ENCODE assay signal across 14 cellular contexts in genomic region chr2:231200805-231201474, GRCh38. TPM values are rescaled to one million over a fixed set of nuclear protein-coding genes. Genes with fewer than 3 reads are reported as not detected.
DNase-seq lines count a peak whose midpoint lies in the region; ATAC-seq and TF ChIP-seq lines count a peak whose summit lies in the region.
"Had no signal": no experiment of that assay in that cellular context is flagged by ENCODE, and none has a peak within 500 bp of the region (broad histone marks: within the 10 kb centered on the region; RNA-seq: fewer than 3 reads in every experiment).

No MANE protein-coding gene starts in this region.

- no peak for TF ChIP-seq POLR2A in gastroesophageal sphincter (IDR thresholded peaks at IDR 0.05)
- no peak for TF ChIP-seq POLR2A in stomach (IDR thresholded peaks at IDR 0.05)

- TF ChIP-seq EP300 in gastroesophageal sphincter (IDR thresholded peaks at IDR 0.05), result no peak
- no peak for TF ChIP-seq EP300 in stomach (IDR thresholded peaks at IDR 0.05)

- no peak for TF ChIP-seq CTCF in gastroesophageal sphincter (IDR thresholded peaks at IDR 0.05)
- no peak for TF ChIP-seq CTCF in stomach (IDR thresholded peaks at IDR 0.05)

- H3K36me3 ChIP-seq in gastroesophageal sphincter, result peaks cover 0 to 8% of the 10 kb centered on the region in 2 donors
- peaks cover 0 to 7% (median 3%) of the 10 kb centered on the region in 4 donors for H3K36me3 ChIP-seq in stomach

- 73 to 75% methylated on average over 3 of the region's 3 CpGs for WGBS in gastroesophageal sphincter (ENCODE audit: low coverage in 1 of 2), 2 donors
- WGBS in stomach, 5 donors, result 80 to 92% (median 83%) methylated on average over 3 of the region's 3 CpGs

- no peaks in the 10 kb centered on the region for H3K9me3 ChIP-seq in gastroesophageal sphincter
- no peaks in the 10 kb centered on the region for H3K9me3 ChIP-seq in stomach
- H3K9me3 ChIP-seq: mucosa of descending colon had no signal

- peak overlapping the region; percentile 13 to 83 for H3K4me3 ChIP-seq in gastroesophageal sphincter
- H3K4me3 ChIP-seq in stomach, result peak overlapping the region in 2 of 4 donors; percentile 72 to 81
- H3K4me3 ChIP-seq: mucosa of descending colon had no signal

- ATAC-seq in gastroesophageal sphincter, result no peak
- ATAC-seq in GM19395 (IDR thresholded peaks at IDR 0.05; ENCODE audit: unreplicated experiment), result no peak
- ATAC-seq: HepG2, mucosa of descending colon had no signal

- H3K27ac ChIP-seq in gastroesophageal sphincter (peak overlapping the region; percentile 16 to 96 (median 80)), stomach (peak overlapping the region in 2 of 5 donors; percentile 3 to 83)

- intact Hi-C loops in stomach (cut with DNase I; ENCODE audit: low total_unique reads), result no loop called here

- DNase-seq in A172 (ENCODE audit: low spot score), result peak; percentile 77
- DNase-seq in HT1080 (ENCODE audit: low read depth), result peak; percentile 80
- DNase-seq in amniotic epithelial cell (ENCODE audit: low read depth), result peak; percentile 73
- no peak for DNase-seq in activated CD8-positive, alpha-beta memory T cell treated with anti-CD3 and anti-CD28 coated beads, Interleukin-2, amount 50 U/mL, for 4 hours
- DNase-seq in stomach, result no peak
- no peak for DNase-seq in NCI-H187 treated with DMSO at 0.1 percent for 48 hours (lab: John Stamatoyannopoulos, UW)
- DNase-seq: ACHN, dorsolateral prefrontal cortex, mucosa of descending colon, SHP77 treated with DMSO at 0.1 percent for 48 hours, small intestine had no signal

- H3K4me1 ChIP-seq in gastroesophageal sphincter, result peaks cover 0 to 78% (median 0%) of the 10 kb centered on the region in 3 donors
- H3K4me1 ChIP-seq in stomach, result peaks cover 10 to 50% (median 28%) of the 10 kb centered on the region in 4 donors

- H3K27me3 ChIP-seq in gastroesophageal sphincter, result no peaks in the 10 kb centered on the region
- H3K27me3 ChIP-seq in stomach, result no peaks in the 10 kb centered on the region
- H3K27me3 ChIP-seq: dorsolateral prefrontal cortex had no signal

RNA-seq across cellular contexts. Expression of gene ARMC9, which starts 2.5 kb away (rescaled TPM):
- total RNA-seq in A172 (2014; rRNA removed; shearing (Covaris generic)), result 56.5 and 69.8 TPM in 2 replicates
- total RNA-seq in HT1080 (2014; rRNA removed; shearing (Covaris generic)), result 11.0 and 13.0 TPM in 2 replicates
- 11.4 and 11.5 TPM in 2 replicates for polyA plus RNA-seq in HT1080 (2015; cell fraction: cytosol; rRNA removed)
- polyA plus RNA-seq in HT1080 (2015; cell fraction: nucleus; rRNA removed), result 20.5 and 22.5 TPM in 2 replicates
- total RNA-seq in gastroesophageal sphincter, result 100 to 1,000 TPM in 3 of 4 donors, 10 to 100 TPM in 1; 69.6 to 298 (median 152) TPM
- 100 to 1,000 TPM in 1 of 5 donors, 10 to 100 TPM in 3, 1 to 10 TPM in 1; 4.6 to 114 (median 45.5) TPM for total RNA-seq in stomach
- polyA plus RNA-seq in stomach, result 1 to 10 TPM; 4.5 to 4.9 (median 4.7) TPM

Comparison
In these comparisons a context has a peak if more than half of its experiments do, and no peak if none do; other contexts are left out.
1. DNase-seq: peak in A172 (single experiment), HT1080 (single experiment) and amniotic epithelial cell (single experiment); none in activated CD8-positive, alpha-beta memory T cell treated with anti-CD3 and anti-CD28 coated beads, Interleukin-2, amount 50 U/mL, for 4 hours (single experiment), stomach (single experiment) and NCI-H187 treated with DMSO at 0.1 percent for 48 hours (single experiment).